2 cellular contexts compared by ENCODE assay signal in the genomic region with DNA sequence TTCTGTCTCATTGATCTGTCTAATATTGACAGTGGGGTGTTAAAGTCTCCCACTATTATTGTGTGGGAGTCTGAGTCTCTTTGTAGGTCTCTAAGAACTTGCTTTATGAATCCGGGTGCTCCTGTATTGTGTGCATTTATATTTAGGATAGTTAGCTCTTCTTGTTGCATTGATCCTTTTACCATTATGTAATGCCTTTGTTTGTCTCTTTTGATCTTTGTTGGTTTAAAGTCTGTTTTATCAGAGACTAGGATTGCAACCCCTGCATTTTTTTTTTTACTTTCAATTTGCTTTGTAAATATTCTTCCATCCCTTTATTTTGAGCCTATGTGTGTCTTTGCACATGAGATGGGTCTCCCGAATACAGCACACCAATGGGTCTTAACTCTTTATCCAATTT. TPM values are rescaled to one million over a fixed set of nuclear protein-coding genes. Genes with fewer than 3 reads are reported as not detected.
"Had no signal": no experiment of that assay in that cellular context is flagged by ENCODE, and none has a peak within 500 bp of the region (broad histone marks: within the 10 kb centered on the region; RNA-seq: fewer than 3 reads in every experiment).

No MANE protein-coding gene starts in this region.

RNA-seq across cellular contexts. Expression of a gene that starts 34.9 kb away (rescaled TPM):
- total RNA-seq: LHCN-M2, MCF 10A had no signal
